Comparison of ENCODE assay signal across 8 cellular contexts in genomic region chr1:18913065-18913502, GRCh38. TPM values are rescaled to one million over a fixed set of nuclear protein-coding genes. Genes with fewer than 3 reads are reported as not detected.
DNase-seq lines count a peak whose midpoint lies in the region; ATAC-seq and TF ChIP-seq lines count a peak whose summit lies in the region.

No MANE protein-coding gene starts in this region.

- peak; percentile 97 for ATAC-seq in SK-N-SH treated with all-trans-retinoic acid at 6 μM for 48 hours
- no peak for ATAC-seq in HG03135 (IDR thresholded peaks at IDR 0.05; ENCODE audit: unreplicated experiment)

- H3K36me3 Mint-ChIP-seq in activated naive CD4-positive, alpha-beta T cell treated with anti-CD3 and anti-CD28 coated beads, Interleukin-2, amount 10 ng/mL, durations not matched to agents 7 days and 5 days, result peaks cover 19% of the 10 kb centered on the region
- no peaks in the 10 kb centered on the region for H3K36me3 Mint-ChIP-seq in type B pancreatic cell

- no peaks in the 10 kb centered on the region for H3K27me3 Mint-ChIP-seq in activated naive CD4-positive, alpha-beta T cell treated with anti-CD3 and anti-CD28 coated beads, Interleukin-2, amount 10 ng/mL, durations not matched to agents 7 days and 5 days
- H3K27me3 Mint-ChIP-seq in type B pancreatic cell, result no peaks in the 10 kb centered on the region

- CTCF ChIA-PET in activated naive CD4-positive, alpha-beta T cell treated with anti-CD3 and anti-CD28 coated beads, Interleukin-2, amount 10 ng/mL, durations not matched to agents 7 days and 5 days (lab: Charles Lee), result interaction anchor here (0.6 to 12.9 kb wide), 37 partner anchors 8 to 298 kb away, joined by 3 to 87 read pairs (median 8); partner anchors contain the start of genes ALDH4A1 and IFFO2

- no peak overlapping the region for H3K27ac Mint-ChIP-seq in activated naive CD4-positive, alpha-beta T cell treated with anti-CD3 and anti-CD28 coated beads, Interleukin-2, amount 10 ng/mL, durations not matched to agents 7 days and 5 days
- peak overlapping the region; percentile 41 for H3K27ac Mint-ChIP-seq in type B pancreatic cell

- H3K4me3 Mint-ChIP-seq in activated naive CD4-positive, alpha-beta T cell treated with anti-CD3 and anti-CD28 coated beads, Interleukin-2, amount 10 ng/mL, durations not matched to agents 7 days and 5 days, result no peak overlapping the region
- H3K4me3 Mint-ChIP-seq in type B pancreatic cell, result no peak overlapping the region

- intact Hi-C loops in head of caudate nucleus (cut with DNase I) (no loop called here), posterior vena cava (cut with DNase I) (no loop called here)

- no peaks in the 10 kb centered on the region for H3K9me3 Mint-ChIP-seq in activated naive CD4-positive, alpha-beta T cell treated with anti-CD3 and anti-CD28 coated beads, Interleukin-2, amount 10 ng/mL, durations not matched to agents 7 days and 5 days
- H3K9me3 Mint-ChIP-seq in type B pancreatic cell, result no peaks in the 10 kb centered on the region

- DNase-seq in Daoy (ENCODE audit: low read depth) (peak; percentile 86), HUDEP-2 (lab: John Stamatoyannopoulos, UW; ENCODE audit: unreplicated experiment in 76 of 76) (peak in 59 of 76 experiments; percentile 6 to 77 (median 56)), head of caudate nucleus (peak; percentile 66 to 95 (median 88)), posterior vena cava (ENCODE audit: low spot score) (peak; percentile 96), type B pancreatic cell (ENCODE audit: extremely low spot score, unreplicated experiment) (no peak)
- peak; percentile 81 for DNase-seq in activated naive CD4-positive, alpha-beta T cell treated with anti-CD3 and anti-CD28 coated beads, Interleukin-2, amount 10 ng/mL, durations not matched to agents 7 days and 5 days

- peak; percentile 90 for TF ChIP-seq CTCF in type B pancreatic cell (conservative IDR thresholded peaks at IDR 0.05)

- H3K4me1 Mint-ChIP-seq in activated naive CD4-positive, alpha-beta T cell treated with anti-CD3 and anti-CD28 coated beads, Interleukin-2, amount 10 ng/mL, durations not matched to agents 7 days and 5 days, result peaks cover 6% of the 10 kb centered on the region
- peaks cover 5% of the 10 kb centered on the region for H3K4me1 Mint-ChIP-seq in type B pancreatic cell (ENCODE audit: unreplicated experiment)

TF ChIP-seq in SK-N-SH treated with all-trans-retinoic acid at 6 μM for 48 hours, 23 proteins besides CTCF, POLR2A, EP300 and RAD21:
- TF ChIP-seq ZFP3 (CRISPR knock-in tag; IDR thresholded peaks at IDR 0.05) (no peak), POU6F1 (CRISPR knock-in tag; IDR thresholded peaks at IDR 0.05; ENCODE audit: borderline replicate concordance, low read depth) (no peak), GLIS3 (CRISPR knock-in tag; IDR thresholded peaks at IDR 0.05) (no peak), ZNF565 (CRISPR knock-in tag; conservative IDR thresholded peaks at IDR 0.05; ENCODE audit: low read depth) (no peak), ZFP30 (CRISPR knock-in tag; IDR thresholded peaks at IDR 0.05) (no peak), ZNF8 (CRISPR knock-in tag; IDR thresholded peaks at IDR 0.05) (no peak), ZNF70 (CRISPR knock-in tag; IDR thresholded peaks at IDR 0.05) (no peak), TCF4 (CRISPR knock-in tag; IDR thresholded peaks at IDR 0.05; ENCODE audit: borderline replicate concordance) (no peak), SNAI2 (CRISPR knock-in tag; IDR thresholded peaks at IDR 0.05) (no peak), CSRNP3 (CRISPR knock-in tag; IDR thresholded peaks at IDR 0.05) (no peak), TOX (CRISPR knock-in tag; IDR thresholded peaks at IDR 0.05; ENCODE audit: borderline replicate concordance) (no peak), CREB5 (CRISPR knock-in tag; IDR thresholded peaks at IDR 0.05; ENCODE audit: low read depth) (no peak), ZC3H10 (CRISPR knock-in tag; IDR thresholded peaks at IDR 0.05) (no peak), ISL1 (CRISPR knock-in tag; IDR thresholded peaks at IDR 0.05) (no peak), PPARA (CRISPR knock-in tag; IDR thresholded peaks at IDR 0.05; ENCODE audit: borderline replicate concordance) (no peak), OSR1 (CRISPR knock-in tag; IDR thresholded peaks at IDR 0.05) (no peak)

RNA-seq across cellular contexts. Expression of gene ALDH4A1, which starts 10.7 kb away (rescaled TPM):
- total RNA-seq in Daoy (2014; rRNA removed; shearing (Covaris generic)), result 9.5 and 29.3 TPM in 2 replicates
- 10 to 100 TPM in 1 of 2 donors, 1 to 10 TPM in 1; 8.5 to 17.0 TPM for total RNA-seq in posterior vena cava
- 25.6 and 26.7 TPM in 2 replicates for total RNA-seq in type B pancreatic cell (ENCODE audit: low replicate concordance)

RNA-seq across cellular contexts. Expression of gene IFFO2, which starts 43.4 kb away (rescaled TPM):
- 33.0 and 34.1 TPM in 2 replicates for total RNA-seq in Daoy (2014; rRNA removed; shearing (Covaris generic))
- 10 to 100 TPM; 12.1 to 12.2 TPM for total RNA-seq in posterior vena cava
- total RNA-seq in type B pancreatic cell (ENCODE audit: low replicate concordance), result 11.3 and 14.7 TPM in 2 replicates

RNA-seq across cellular contexts. Expression of gene TAS1R2, which starts 53.6 kb away (rescaled TPM):
- not detected in 2 replicates for total RNA-seq in Daoy (2014; rRNA removed; shearing (Covaris generic))
- total RNA-seq in posterior vena cava (not detected), type B pancreatic cell (ENCODE audit: low replicate concordance) (not detected in 2 replicates)
